Comparison of ENCODE assay signal across 8 cellular contexts in genomic region chr9:33264473-33265177, GRCh38. TPM values are rescaled to one million over a fixed set of nuclear protein-coding genes. Genes with fewer than 3 reads are reported as not detected.
DNase-seq lines count a peak whose midpoint lies in the region; ATAC-seq lines count a peak whose summit lies in the region.

Gene BAG1, minus strand, starts transcription at chr9:33264708.
Gene CHMP5, plus strand, starts transcription at chr9:33265049. Its CDS starts 30 bp downstream, at chr9:33265079.

- ATAC-seq in GM19328 (IDR thresholded peaks at IDR 0.05; ENCODE audit: unreplicated experiment), result peak; percentile 86
- ATAC-seq in HG03520 (IDR thresholded peaks at IDR 0.05; ENCODE audit: unreplicated experiment), result peak; percentile 79
- peak; percentile 92 for ATAC-seq in left colon

- DNase-seq in C1 segment of cervical spinal cord (lab: John Stamatoyannopoulos, UW) (peak; percentile 83 to 100 (median 98)), NCI-H69 (lab: John Stamatoyannopoulos, UW) (peak; percentile 100), cortex of kidney (lab: John Stamatoyannopoulos, UW) (peak; percentile 36), left colon (peak; percentile 99 to 100)
- DNase-seq in activated CD4-positive, alpha-beta T cell treated with anti-CD3 and anti-CD28 coated beads, Interleukin-2, amount 10 ng/mL, durations not matched to agents 7 days and 5 days, result peak; percentile 100
- peak; percentile 100 for DNase-seq in stimulated activated CD4-positive, alpha-beta T cell treated with anti-CD3 and anti-CD28 coated beads, Interleukin-1b, Interleukin-23, amount 100 ng/mL, for 48 hours

- peak within 1 kb of the TSS; percentile 95 for H3K27ac Mint-ChIP-seq in activated CD4-positive, alpha-beta T cell treated with anti-CD3 and anti-CD28 coated beads, Interleukin-2, amount 10 ng/mL, durations not matched to agents 7 days and 5 days

- intact Hi-C loops in left colon (cut with DNase I, micrococcal nuclease), result no loop called here

- H3K4me1 Mint-ChIP-seq in activated CD4-positive, alpha-beta T cell treated with anti-CD3 and anti-CD28 coated beads, Interleukin-2, amount 10 ng/mL, durations not matched to agents 7 days and 5 days, result peaks cover 53% of the 10 kb centered on the region

- CTCF ChIA-PET in activated CD4-positive, alpha-beta T cell treated with anti-CD3 and anti-CD28 coated beads, Interleukin-2, amount 10 ng/mL, durations not matched to agents 7 days and 5 days (lab: Charles Lee), result interaction anchor here (0.7 to 1.7 kb wide), 5 partner anchors 10 to 240 kb away, joined by 3 to 4 read pairs (median 4); partner anchors contain the start of gene DNAJA1

- POLR2A ChIA-PET in activated CD4-positive, alpha-beta T cell treated with anti-CD3 and anti-CD28 coated beads, Interleukin-2, amount 10 ng/mL, durations not matched to agents 7 days and 5 days (lab: Charles Lee), result no interaction called here

- no peaks in the 10 kb centered on the region for H3K9me3 Mint-ChIP-seq in activated CD4-positive, alpha-beta T cell treated with anti-CD3 and anti-CD28 coated beads, Interleukin-2, amount 10 ng/mL, durations not matched to agents 7 days and 5 days

- peak within 1 kb of the TSS; percentile 83 for H3K4me3 Mint-ChIP-seq in activated CD4-positive, alpha-beta T cell treated with anti-CD3 and anti-CD28 coated beads, Interleukin-2, amount 10 ng/mL, durations not matched to agents 7 days and 5 days

- no peaks in the 10 kb centered on the region for H3K27me3 Mint-ChIP-seq in activated CD4-positive, alpha-beta T cell treated with anti-CD3 and anti-CD28 coated beads, Interleukin-2, amount 10 ng/mL, durations not matched to agents 7 days and 5 days

- peaks cover 66% of the 10 kb centered on the region for H3K36me3 Mint-ChIP-seq in activated CD4-positive, alpha-beta T cell treated with anti-CD3 and anti-CD28 coated beads, Interleukin-2, amount 10 ng/mL, durations not matched to agents 7 days and 5 days (ENCODE audit: low read depth)

RNA-seq across cellular contexts. Expression of gene BAG1, which starts in this region (rescaled TPM):
- 10 to 100 TPM; 62.3 to 72.2 TPM for total RNA-seq in activated CD4-positive, alpha-beta T cell treated with anti-CD3 and anti-CD28 coated beads, Interleukin-2, amount 10 ng/mL, durations not matched to agents 7 days and 5 days
- 100 to 1,000 TPM; 159 to 163 TPM for total RNA-seq in left colon

RNA-seq across cellular contexts. Expression of gene CHMP5, which starts in this region (rescaled TPM):
- total RNA-seq in activated CD4-positive, alpha-beta T cell treated with anti-CD3 and anti-CD28 coated beads, Interleukin-2, amount 10 ng/mL, durations not matched to agents 7 days and 5 days, result 100 to 1,000 TPM in 1 of 2 experiments, 10 to 100 TPM in 1; 91.0 to 100 TPM
- 100 to 1,000 TPM in 1 of 2 donors, 10 to 100 TPM in 1; 81.0 to 106 TPM for total RNA-seq in left colon

Comparison
In these comparisons a context has a peak if more than half of its experiments do, and no peak if none do; other contexts are left out.
1. Peak in every context shown above with its lines: DNase-seq and ATAC-seq.
2. DNase-seq: peak in every context shown above with its lines; median percentile 100 in NCI-H69; 100 in activated CD4-positive, alpha-beta T cell treated with anti-CD3 and anti-CD28 coated beads, Interleukin-2, amount 10 ng/mL, durations not matched to agents 7 days and 5 days; 100 in stimulated activated CD4-positive, alpha-beta T cell treated with anti-CD3 and anti-CD28 coated beads, Interleukin-1b, Interleukin-23, amount 100 ng/mL, for 48 hours; 100 in left colon; 98 in C1 segment of cervical spinal cord; 36 in cortex of kidney.